Comparison of ENCODE assay signal across 8 cellular contexts in the genomic region with DNA sequence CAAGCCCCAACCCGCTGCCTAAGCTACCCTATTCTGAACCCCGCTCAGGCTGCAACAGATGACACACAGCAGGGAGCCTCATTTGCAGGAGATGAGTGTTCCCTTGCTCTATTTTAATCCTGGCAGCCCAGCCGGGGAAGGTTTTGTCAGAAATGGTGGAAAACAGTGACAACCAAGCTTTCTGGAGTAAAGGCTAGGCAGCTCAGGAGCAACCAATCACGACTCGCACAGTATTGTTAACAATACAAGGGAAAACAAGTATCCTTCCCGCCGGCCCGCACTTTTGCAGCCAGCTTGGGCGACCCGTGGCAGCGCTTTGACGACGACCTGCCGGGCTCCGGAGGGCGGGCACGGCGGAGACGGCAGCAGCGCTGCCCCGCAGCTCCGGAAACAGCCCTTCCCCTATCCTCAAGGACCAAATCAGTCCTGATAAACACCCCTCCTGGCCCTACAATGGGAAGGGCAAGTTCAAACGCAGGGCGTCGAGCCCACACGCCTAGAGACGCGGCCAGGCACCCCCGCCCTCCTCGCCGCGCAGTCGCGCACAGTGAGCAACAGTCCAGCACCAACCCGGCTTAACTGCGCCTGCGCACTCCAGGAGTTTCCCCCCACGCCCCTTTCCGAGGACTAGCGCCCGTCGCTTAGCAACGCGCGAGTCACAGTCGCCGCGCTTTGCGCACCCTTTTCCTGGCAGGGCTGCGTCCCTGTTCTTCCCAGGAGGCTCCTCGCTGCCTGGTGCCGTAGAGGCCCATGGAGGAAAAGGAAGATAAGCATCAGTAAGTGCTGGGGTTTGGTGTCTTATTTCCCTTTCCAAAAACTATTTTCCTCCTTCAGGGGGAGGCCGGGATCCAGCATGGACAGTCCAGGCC.
DNase-seq lines count a peak whose midpoint lies in the region; ATAC-seq, FAIRE-seq and TF ChIP-seq lines count a peak whose summit lies in the region.

No MANE protein-coding gene starts in this region.

- H3K4me3 ChIP-seq in astrocyte (ENCODE audit: insufficient read depth, low read depth, low read length) (peak overlapping the region; percentile 63), right cardiac atrium (ENCODE audit: low read length) (peak overlapping the region; percentile 48), psoas muscle (peak overlapping the region; percentile 78), urinary bladder (ENCODE audit: low read depth, low read length) (peak overlapping the region; percentile 42)

- intact Hi-C loops in right cardiac atrium (cut with DNase I) (loop anchor here in 1 of 4 donors (10.0 kb wide), 1 partner anchor 124 kb away; a partner anchor contains a TSS), psoas muscle (cut with DNase I) (loop anchor here in 1 of 2 donors (5.0 kb wide), 1 partner anchor 127 kb away; a partner anchor contains a TSS)

- peak overlapping the region; percentile 83 for H3K9ac ChIP-seq in astrocyte (ENCODE audit: low read length)

- H3K4me1 ChIP-seq in astrocyte (ENCODE audit: insufficient read depth, low read length) (peaks cover 16% of the 10 kb centered on the region), right cardiac atrium (ENCODE audit: control insufficient read depth, insufficient read depth, low read length) (peaks cover 3% of the 10 kb centered on the region), psoas muscle (peaks cover 12% of the 10 kb centered on the region), urinary bladder (ENCODE audit: insufficient read depth) (no peaks in the 10 kb centered on the region)

- no peaks in the 10 kb centered on the region for H3K9me3 Mint-ChIP-seq in astrocyte (ENCODE audit: unreplicated experiment)

- H4K20me1 ChIP-seq in astrocyte (ENCODE audit: insufficient read depth, low read length), result no peaks in the 10 kb centered on the region

- no peaks in the 10 kb centered on the region for H3K36me3 Mint-ChIP-seq in astrocyte (ENCODE audit: low read depth, unreplicated experiment)

- WGBS in right cardiac atrium, result under 1% methylated on average over 53 of the region's 53 CpGs
- 0 to 1% (median 0%) methylated on average over 52 to 53 of the region's 53 CpGs for WGBS in psoas muscle, 3 donors
- under 1% methylated on average over 53 of the region's 53 CpGs for WGBS in urinary bladder

- TF ChIP-seq CTCF in astrocyte (IDR thresholded peaks at IDR 0.05; ENCODE audit: insufficient read depth, low read depth, low read length) (no peak), psoas muscle (IDR thresholded peaks at IDR 0.05) (no peak)

- peak overlapping the region; percentile 90 for H2AFZ ChIP-seq in astrocyte (ENCODE audit: low read depth, low read length)

- H3K9me3 ChIP-seq in astrocyte (ENCODE audit: insufficient read depth, low read depth, low read length), result no peaks in the 10 kb centered on the region
- no peaks in the 10 kb centered on the region for H3K9me3 ChIP-seq in right cardiac atrium (ENCODE audit: control insufficient read depth, low read length)
- no peaks in the 10 kb centered on the region for H3K9me3 ChIP-seq in psoas muscle

- peak overlapping the region; percentile 88 for H3K4me3 Mint-ChIP-seq in astrocyte (ENCODE audit: unreplicated experiment)

- H3K36me3 ChIP-seq in astrocyte (ENCODE audit: insufficient read depth, low read length) (no peaks in the 10 kb centered on the region), psoas muscle (ENCODE audit: insufficient read depth in 1 of 2, low read depth in 1 of 2) (no peaks in the 10 kb centered on the region), urinary bladder (ENCODE audit: insufficient read depth) (no peaks in the 10 kb centered on the region)

- no peaks in the 10 kb centered on the region for H3K27me3 Mint-ChIP-seq in astrocyte (ENCODE audit: low read depth, unreplicated experiment)

- H3K4me1 Mint-ChIP-seq in astrocyte (ENCODE audit: low read depth, unreplicated experiment), result no peaks in the 10 kb centered on the region

- no peaks in the 10 kb centered on the region for H3K79me2 ChIP-seq in astrocyte (ENCODE audit: insufficient read depth, low read length)

- peak overlapping the region; percentile 93 for H3K4me2 ChIP-seq in astrocyte (ENCODE audit: low read length)

- peak overlapping the region; percentile 69 for H3K27ac Mint-ChIP-seq in astrocyte (ENCODE audit: unreplicated experiment)

- ATAC-seq in GM18499 (IDR thresholded peaks at IDR 0.05; ENCODE audit: insufficient read depth, unreplicated experiment) (peak; percentile 80), HG02943 (IDR thresholded peaks at IDR 0.05; ENCODE audit: low read depth, unreplicated experiment) (peak; percentile 98), right cardiac atrium (peak; percentile 97 to 99), psoas muscle (peak; percentile 98 to 99 (median 99))

- peak; percentile 92 to 97 for DNase-seq in NCI-H187 (lab: John Stamatoyannopoulos, UW)
- DNase-seq in T-helper 9 cell, result peak; percentile 70
- peak; percentile 84 for DNase-seq in astrocyte (ENCODE audit: low read depth)
- DNase-seq in right cardiac atrium, result peak; percentile 98 to 99 (median 99)
- DNase-seq in psoas muscle, result peak; percentile 96 to 99

- no peak for FAIRE-seq in astrocyte (lab: Jason Lieb, UNC)

- H3K27me3 ChIP-seq in astrocyte (ENCODE audit: insufficient read depth, low read length), result no peaks in the 10 kb centered on the region
- H3K27me3 ChIP-seq in right cardiac atrium (ENCODE audit: control insufficient read depth, insufficient read depth), result no peaks in the 10 kb centered on the region
- no peaks in the 10 kb centered on the region for H3K27me3 ChIP-seq in psoas muscle (ENCODE audit: insufficient read depth in 3 of 3, low read length in 2 of 3)

- H3K27ac ChIP-seq in astrocyte (ENCODE audit: low read depth, low read length) (peak overlapping the region; percentile 83), right cardiac atrium (ENCODE audit: low read length) (peak overlapping the region; percentile 92), psoas muscle (peak overlapping the region; percentile 83), urinary bladder (ENCODE audit: low read depth) (peak overlapping the region; percentile 65)

Comparison
In these comparisons a context has a peak if more than half of its experiments do, and no peak if none do; other contexts are left out.
1. Peak in every context shown above with its lines: DNase-seq, ATAC-seq, H3K4me3 ChIP-seq and H3K27ac ChIP-seq.